In genomic region chr11:100711984-100712383, GRCh38 we compare ENCODE assay signal across 28 cellular contexts.
"Had no signal": no experiment of that assay in that cellular context is flagged by ENCODE, and none has a peak within 500 bp of the region (broad histone marks: within the 10 kb centered on the region; RNA-seq: fewer than 3 reads in every experiment).

No MANE protein-coding gene starts in this region.

- H3K9me3 ChIP-seq: stomach, suprapubic skin, testis, thoracic aorta, thyroid gland, tibial artery, tibial nerve, transverse colon, upper lobe of left lung, upper lobe of right lung, uterus, vagina had no signal

- H3K36me3 Mint-ChIP-seq: stimulated activated effector memory CD8-positive, alpha-beta T cell treated with anti-CD3 and anti-CD28 coated beads, Interleukin-12 subunit alpha, Interleukin-12 subunit beta, amount 100 ng/mL, for 72 hours; stimulated activated naive B cell treated with anti-CD40 and anti-IgM and Interleukin-4, amounts not matched to agents 10 μg/mL and 1 μg/mL and 100 μg/mL, for 72 hours had no signal

- H3K27me3 ChIP-seq: stomach, suprapubic skin, testis, thyroid gland, tibial artery, tibial nerve, transverse colon, upper lobe of left lung, upper lobe of right lung, uterus, vagina had no signal

- FAIRE-seq: urothelium cell line had no signal

- ATAC-seq: stimulated activated effector memory CD8-positive, alpha-beta T cell treated with anti-CD3 and anti-CD28 coated beads, Interleukin-12 subunit alpha, Interleukin-12 subunit beta, amount 100 ng/mL, for 72 hours; stimulated activated memory B cell treated with anti-CD40 and anti-IgM and Interleukin-4, amounts not matched to agents 10 μg/mL and 1 μg/mL and 100 μg/mL, for 72 hours; stimulated activated naive B cell treated with anti-CD40 and anti-IgM and Interleukin-4, amounts not matched to agents 10 μg/mL and 1 μg/mL and 100 μg/mL, for 72 hours; stimulated activated naive CD8-positive, alpha-beta T cell treated with anti-CD3 and anti-CD28 coated beads, Interleukin-15, amount 100 ng/mL, for 72 hours; stimulated activated naive CD8-positive, alpha-beta T cell treated with anti-CD3 and anti-CD28 coated beads, Interleukin-15, Interleukin-2, amounts not matched to agents 100 U/mL and 50 U/mL, for 24 hours; upper lobe of right lung had no signal

- H3K36me3 ChIP-seq: stomach, suprapubic skin, thoracic aorta, thyroid gland, tibial artery, tibial nerve, transverse colon, upper lobe of left lung, upper lobe of right lung, uterus, vagina had no signal

- H3K4me3 Mint-ChIP-seq: stimulated activated effector memory CD8-positive, alpha-beta T cell treated with anti-CD3 and anti-CD28 coated beads, Interleukin-12 subunit alpha, Interleukin-12 subunit beta, amount 100 ng/mL, for 72 hours; stimulated activated memory B cell treated with anti-CD40 and anti-IgM and Interleukin-4, amounts not matched to agents 10 μg/mL and 1 μg/mL and 100 μg/mL, for 72 hours; stimulated activated naive B cell treated with anti-CD40 and anti-IgM and Interleukin-4, amounts not matched to agents 10 μg/mL and 1 μg/mL and 100 μg/mL, for 72 hours; stimulated activated naive CD8-positive, alpha-beta T cell treated with anti-CD3 and anti-CD28 coated beads, Interleukin-15, amount 100 ng/mL, for 72 hours; stimulated activated naive CD8-positive, alpha-beta T cell treated with anti-CD3 and anti-CD28 coated beads, Interleukin-15, Interleukin-2, amounts not matched to agents 100 ng/mL and 50 ng/mL, for 24 hours; type B pancreatic cell had no signal

- H3K4me1 Mint-ChIP-seq: stimulated activated effector memory CD8-positive, alpha-beta T cell treated with anti-CD3 and anti-CD28 coated beads, Interleukin-12 subunit alpha, Interleukin-12 subunit beta, amount 100 ng/mL, for 72 hours; stimulated activated naive CD8-positive, alpha-beta T cell treated with anti-CD3 and anti-CD28 coated beads, Interleukin-15, amount 100 ng/mL, for 72 hours had no signal

- H3K27ac ChIP-seq: stomach, suprapubic skin, testis, thoracic aorta, thyroid gland, tibial artery, tibial nerve, transverse colon, upper lobe of left lung, upper lobe of right lung, uterus, vagina had no signal

- H3K27me3 Mint-ChIP-seq: stimulated activated memory B cell treated with anti-CD40 and anti-IgM and Interleukin-4, amounts not matched to agents 10 μg/mL and 1 μg/mL and 100 μg/mL, for 72 hours; stimulated activated naive B cell treated with anti-CD40 and anti-IgM and Interleukin-4, amounts not matched to agents 10 μg/mL and 1 μg/mL and 100 μg/mL, for 72 hours; stimulated activated naive CD8-positive, alpha-beta T cell treated with anti-CD3 and anti-CD28 coated beads, Interleukin-15, amount 100 ng/mL, for 72 hours; stimulated activated naive CD8-positive, alpha-beta T cell treated with anti-CD3 and anti-CD28 coated beads, Interleukin-15, Interleukin-2, amounts not matched to agents 100 ng/mL and 50 ng/mL, for 24 hours; type B pancreatic cell had no signal

- H3K27ac Mint-ChIP-seq: stimulated activated effector memory CD8-positive, alpha-beta T cell treated with anti-CD3 and anti-CD28 coated beads, Interleukin-12 subunit alpha, Interleukin-12 subunit beta, amount 100 ng/mL, for 72 hours; stimulated activated memory B cell treated with anti-CD40 and anti-IgM and Interleukin-4, amounts not matched to agents 10 μg/mL and 1 μg/mL and 100 μg/mL, for 72 hours; stimulated activated naive B cell treated with anti-CD40 and anti-IgM and Interleukin-4, amounts not matched to agents 10 μg/mL and 1 μg/mL and 100 μg/mL, for 72 hours; stimulated activated naive CD8-positive, alpha-beta T cell treated with anti-CD3 and anti-CD28 coated beads, Interleukin-15, amount 100 ng/mL, for 72 hours; stimulated activated naive CD8-positive, alpha-beta T cell treated with anti-CD3 and anti-CD28 coated beads, Interleukin-15, Interleukin-2, amounts not matched to agents 100 ng/mL and 50 ng/mL, for 24 hours; type B pancreatic cell had no signal

- H3K9me3 Mint-ChIP-seq: stimulated activated memory B cell treated with anti-CD40 and anti-IgM and Interleukin-4, amounts not matched to agents 10 μg/mL and 1 μg/mL and 100 μg/mL, for 72 hours; stimulated activated naive B cell treated with anti-CD40 and anti-IgM and Interleukin-4, amounts not matched to agents 10 μg/mL and 1 μg/mL and 100 μg/mL, for 72 hours; stimulated activated naive CD8-positive, alpha-beta T cell treated with anti-CD3 and anti-CD28 coated beads, Interleukin-15, amount 100 ng/mL, for 72 hours; stimulated activated naive CD8-positive, alpha-beta T cell treated with anti-CD3 and anti-CD28 coated beads, Interleukin-15, Interleukin-2, amounts not matched to agents 100 ng/mL and 50 ng/mL, for 24 hours had no signal

- H3K4me3 ChIP-seq: stomach, suprapubic skin, testis, thoracic aorta, thyroid gland, tibial artery, tibial nerve, transverse colon, upper lobe of left lung, upper lobe of right lung, uterus, vagina had no signal

- DNase-seq: stimulated activated CD4-positive, alpha-beta T cell treated with anti-CD3 and anti-CD28 coated beads, Interleukin-2, amount 100 ng/mL, for 48 hours; stimulated activated CD4-positive, alpha-beta T cell treated with anti-CD3 and anti-CD28 coated beads, Interleukin-4, amount 100 ng/mL, for 1 hour; stimulated activated CD4-positive, alpha-beta T cell treated with anti-CD3 and anti-CD28 coated beads, Interleukin-4, amount 100 ng/mL, for 24 hours; stimulated activated CD4-positive, alpha-beta T cell treated with anti-CD3 and anti-CD28 coated beads, Interleukin-4, amount 100 ng/mL, for 4 hours; stimulated activated CD8-positive, alpha-beta memory T cell treated with anti-CD3 and anti-CD28 coated beads, Interleukin-4, amount 100 ng/mL, for 48 hours; stimulated activated naive B cell treated with anti-CD40 and anti-IgM and Interleukin-4, amounts not matched to agents 10 μg/mL and 1 μg/mL and 100 μg/mL, for 72 hours; stimulated activated naive CD4-positive, alpha-beta T cell treated with Interleukin-2 at 50 U/mL for 16 hours; stimulated activated naive CD8-positive, alpha-beta T cell treated with anti-CD3 and anti-CD28 coated beads, Interleukin-15, amount 100 ng/mL, for 72 hours; stimulated activated naive CD8-positive, alpha-beta T cell treated with anti-CD3 and anti-CD28 coated beads, Interleukin-15, Interleukin-2, amounts not matched to agents 100 U/mL and 50 U/mL, for 24 hours; stomach; substantia nigra; testis; thyroid gland; tibial artery; transverse colon; trophoblast cell; upper lobe of left lung; upper lobe of right lung; uterus had no signal

- H3K4me1 ChIP-seq: stomach, suprapubic skin, upper lobe of left lung, upper lobe of right lung, uterus, vagina had no signal
